ENCODE assay signal across 8 cellular contexts in genomic region chr2:164717000-164717597, GRCh38.
DNase-seq lines count a peak whose midpoint lies in the region; ATAC-seq and TF ChIP-seq lines count a peak whose summit lies in the region.

No MANE protein-coding gene starts in this region.

- H3K27ac ChIP-seq in DOHH2 (ENCODE audit: low read depth, low read length) (no peak overlapping the region), mammary epithelial cell (ENCODE audit: insufficient read depth, low read depth, low read length) (no peak overlapping the region)

- H3K4me3 Mint-ChIP-seq in nephron progenitor cell: no peak overlapping the region

- in situ Hi-C loops in mammary epithelial cell (cut with MboI; ENCODE audit: low sequenced_read_pairs in 2 of 2): no loop called here

- H3K4me2 ChIP-seq in DOHH2 (ENCODE audit: low read length) (no peak overlapping the region), mammary epithelial cell (ENCODE audit: insufficient read depth, low read depth, low read length) (no peak overlapping the region)

- H3F3A ChIP-seq in DOHH2 (ENCODE audit: control insufficient read depth, insufficient read depth): no peaks in the 10 kb centered on the region

- H3K9me2 ChIP-seq in DOHH2 (replicated peaks; ENCODE audit: control insufficient read depth, low read length): no peaks in the 10 kb centered on the region

- ATAC-seq in GM21423 (IDR thresholded peaks at IDR 0.05; ENCODE audit: unreplicated experiment): no peak
- ATAC-seq in HG03108 (IDR thresholded peaks at IDR 0.05; ENCODE audit: unreplicated experiment): no peak

- no TSS peak for BruUV-seq in mammary epithelial cell (replicated peaks; lab: Mats Ljungman, UMichigan)

- no peaks in the 10 kb centered on the region for H3K4me1 ChIP-seq in DOHH2 (ENCODE audit: control insufficient read depth, low read length)
- peaks cover 19% of the 10 kb centered on the region for H3K4me1 ChIP-seq in mammary epithelial cell (ENCODE audit: insufficient read depth, low read length)

- H3K4me3 ChIP-seq in DOHH2 (ENCODE audit: low read length): no peak overlapping the region
- H3K4me3 ChIP-seq in mammary epithelial cell (replicated peaks in 1 of 3; ENCODE audit: insufficient read depth in 1 of 3, low read depth in 2 of 3, low read length in 3 of 3): no peak overlapping the region

- intact Hi-C loops in mammary epithelial cell (cut with micrococcal nuclease): loop anchor here (10.0 kb wide), 1 partner anchor 92 kb away; the partner anchor contains the start of gene GRB14

- no peaks in the 10 kb centered on the region for H3K79me2 ChIP-seq in DOHH2 (ENCODE audit: control insufficient read depth, low read length)
- no peaks in the 10 kb centered on the region for H3K79me2 ChIP-seq in mammary epithelial cell (ENCODE audit: insufficient read depth, low read length)

- 61% methylated on average over 4 of the region's 4 CpGs for WGBS in mammary epithelial cell (ENCODE audit: low coverage, missing lambda C conversion rate)

- no peaks in the 10 kb centered on the region for H3K36me3 Mint-ChIP-seq in nephron progenitor cell (ENCODE audit: low read depth)

- CTCF ChIA-PET in mammary epithelial cell (lab: Charles Lee; ENCODE audit: low non-redundant PET): no interaction called here

- H3K4me1 Mint-ChIP-seq in nephron progenitor cell: peaks cover 15% of the 10 kb centered on the region

- peaks cover 7% of the 10 kb centered on the region for H3K27me3 Mint-ChIP-seq in nephron progenitor cell (ENCODE audit: low read depth, poor library complexity)

- DNase-seq in mammary epithelial cell: no peak
- DNase-seq in nephron progenitor cell: peak; percentile 9
- no peak for DNase-seq in NCI-H187 (lab: John Stamatoyannopoulos, UW)
- no peak for DNase-seq in NCI-H226

- H3K27me3 ChIP-seq in DOHH2 (ENCODE audit: control insufficient read depth, low read length) (no peaks in the 10 kb centered on the region), mammary epithelial cell (ENCODE audit: insufficient read depth, low read length) (no peaks in the 10 kb centered on the region)

- dilution Hi-C loops in mammary epithelial cell (cut with HindIII; ENCODE audit: low sequenced_read_pairs): no loop called here

- peak; percentile 62 for TF ChIP-seq CTCF in DOHH2 (IDR thresholded peaks at IDR 0.05; ENCODE audit: low read depth, low read length, poor library complexity, severe bottlenecking)
- TF ChIP-seq CTCF in LNCAP (IDR thresholded peaks at IDR 0.05): peak; percentile 64
- peak; percentile 45 to 59 for TF ChIP-seq CTCF in mammary epithelial cell (conservative IDR thresholded peaks at IDR 0.05 in 1 of 2, IDR thresholded peaks at IDR 0.05 in 1 of 2; ENCODE audit: extremely low read depth in 1 of 2, insufficient read depth in 1 of 2, low read depth in 1 of 2, low read length in 2 of 2)
- TF ChIP-seq CTCF in nephron progenitor cell (IDR thresholded peaks at IDR 0.05): peak; percentile 78

- H2AFZ ChIP-seq in mammary epithelial cell (ENCODE audit: low read depth, low read length): no peak overlapping the region

- H4K20me1 ChIP-seq in DOHH2 (ENCODE audit: control insufficient read depth, insufficient read depth, low read depth, low read length) (no peaks in the 10 kb centered on the region), mammary epithelial cell (ENCODE audit: insufficient read depth, low read length) (no peaks in the 10 kb centered on the region)

- H3K9me3 ChIP-seq in DOHH2 (ENCODE audit: control insufficient read depth, insufficient read depth, low read length): no peaks in the 10 kb centered on the region
- H3K9me3 ChIP-seq in mammary epithelial cell (replicated peaks; ENCODE audit: insufficient read depth, low read length): no peaks in the 10 kb centered on the region

- H3K9me3 Mint-ChIP-seq in nephron progenitor cell: no peaks in the 10 kb centered on the region

- no peak overlapping the region for H3K27ac Mint-ChIP-seq in nephron progenitor cell

- H3K9ac ChIP-seq in mammary epithelial cell (ENCODE audit: insufficient read depth, low read length): no peak overlapping the region

- no peaks in the 10 kb centered on the region for H3K36me3 ChIP-seq in DOHH2 (ENCODE audit: control insufficient read depth, low read length)
- H3K36me3 ChIP-seq in mammary epithelial cell (ENCODE audit: insufficient read depth, low read length): no peaks in the 10 kb centered on the region
